9 cellular contexts compared by ENCODE assay signal in the genomic region with DNA sequence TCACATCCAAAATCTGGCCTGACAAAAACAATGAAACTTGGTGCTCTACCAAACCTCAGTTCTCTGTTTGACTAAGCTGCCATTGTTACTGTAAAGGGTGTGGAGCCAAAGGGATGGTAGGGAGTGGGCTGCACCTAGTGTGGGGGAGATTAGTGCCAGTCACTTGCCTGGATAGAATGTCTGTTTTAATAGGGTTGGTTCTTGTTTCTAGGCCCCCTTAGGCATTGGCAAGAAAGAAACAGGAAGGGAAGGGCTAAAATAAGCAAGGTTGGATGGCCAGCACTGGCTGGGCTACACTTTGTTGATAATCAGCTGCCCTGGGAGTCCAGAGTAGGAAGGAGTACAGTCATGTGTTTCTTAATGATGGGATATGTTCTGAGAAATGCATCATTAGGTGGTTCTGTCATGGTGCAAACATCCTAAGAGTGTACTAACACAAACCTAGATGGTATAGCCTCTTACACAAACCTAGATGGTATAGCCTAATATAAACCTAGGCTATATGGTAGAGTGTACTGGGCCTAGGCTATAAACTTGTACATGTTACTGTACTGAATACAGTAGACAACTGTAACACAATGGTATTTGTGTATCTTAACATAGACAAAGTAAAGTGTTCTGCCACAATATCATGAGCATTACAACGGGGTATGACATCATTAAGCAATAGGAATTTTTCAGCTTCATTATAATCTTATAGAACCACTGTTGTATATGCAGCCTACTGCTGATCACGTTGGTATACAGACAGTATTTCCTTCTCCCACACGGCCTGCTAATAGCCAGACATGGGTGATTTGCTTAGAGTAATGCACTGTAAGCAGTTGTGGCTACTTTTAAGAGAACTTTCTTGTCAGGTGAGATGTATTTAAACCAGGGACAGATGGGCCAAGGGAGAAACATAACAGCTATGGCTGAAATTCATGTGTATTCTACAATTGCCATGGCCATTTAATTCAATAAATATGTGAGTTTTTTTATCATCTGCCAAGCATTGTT. TPM values are rescaled to one million over a fixed set of nuclear protein-coding genes. Genes with fewer than 3 reads are reported as not detected.
A peak's percentile ranks its signal among the peaks of the same experiment; 100 is the strongest.
DNase-seq lines count a peak whose midpoint lies in the region; ATAC-seq, FAIRE-seq and TF ChIP-seq lines count a peak whose summit lies in the region.
"Had no signal": no experiment of that assay in that cellular context is flagged by ENCODE, and none has a peak within 500 bp of the region (broad histone marks: within the 10 kb centered on the region; RNA-seq: fewer than 3 reads in every experiment).

No MANE protein-coding gene starts in this region.

- FAIRE-seq in GM12891 (lab: Jason Lieb, UNC) (peak; percentile 88), islet of Langerhans (lab: Jason Lieb, UNC) (peak; percentile 43)

- ATAC-seq in GM21529 (IDR thresholded peaks at IDR 0.05; ENCODE audit: unreplicated experiment): peak; percentile 79
- peak; percentile 37 for ATAC-seq in T-helper 17 cell

- peaks cover 34% of the 10 kb centered on the region for H3K4me1 Mint-ChIP-seq in T-helper 17 cell

- peak overlapping the region; percentile 57 for H3K4me3 Mint-ChIP-seq in T-helper 17 cell

- TF ChIP-seq CTCF in prostate gland (IDR thresholded peaks at IDR 0.05): no peak

- TF ChIP-seq POLR2A in GM12891 (IDR thresholded peaks at IDR 0.05; ENCODE audit: low read depth, low read length): no peak; the same call in 1 of the 2 replicates
- no peak for TF ChIP-seq POLR2A in prostate gland (IDR thresholded peaks at IDR 0.05)

- WGBS in prostate gland: 78% methylated on average over 3 of the region's 3 CpGs

- H3K36me3 ChIP-seq in prostate gland: no peaks in the 10 kb centered on the region

- H3K9me3 ChIP-seq in T-helper 17 cell (ENCODE audit: control insufficient read depth, low read length, poor library complexity, severe bottlenecking): no peaks in the 10 kb centered on the region
- H3K9me3 ChIP-seq in prostate gland: no peaks in the 10 kb centered on the region

- peak overlapping the region; percentile 88 for H3K27ac Mint-ChIP-seq in T-helper 17 cell

- H3K4me3 ChIP-seq in prostate gland: no peak overlapping the region

- H3K4me1 ChIP-seq in prostate gland (replicated peaks): no peaks in the 10 kb centered on the region

- no peaks in the 10 kb centered on the region for H3K27me3 Mint-ChIP-seq in T-helper 17 cell

- no peaks in the 10 kb centered on the region for H3K27me3 ChIP-seq in prostate gland (replicated peaks; ENCODE audit: insufficient read depth)

- H3K27ac ChIP-seq in prostate gland: no peak overlapping the region

- DNase-seq in GM12891 (ENCODE audit: insufficient read length, low spot score) (no peak), T-helper 17 cell (no peak), NCI-H510A treated with DMSO at 0.1 percent for 48 hours (lab: John Stamatoyannopoulos, UW) (no peak), DMS53 (lab: John Stamatoyannopoulos, UW) (no peak), NCI-H187 treated with DMSO at 0.1 percent for 48 hours (lab: John Stamatoyannopoulos, UW) (no peak), prostate gland (ENCODE audit: low spot score) (no peak)
- DNase-seq: stimulated activated CD4-positive, alpha-beta T cell treated with anti-CD3 and anti-CD28 coated beads, Interleukin-4, amount 100 ng/mL, for 4 hours had no signal

- intact Hi-C loops in prostate gland (cut with DNase I): no loop called here

- peaks cover 4% of the 10 kb centered on the region for H3K36me3 Mint-ChIP-seq in T-helper 17 cell (ENCODE audit: low read depth)

TF ChIP-seq in GM12891, 5 proteins besides CTCF, POLR2A, EP300 and RAD21:
- peak; percentile 52; the same call in 1 of the 2 replicates for TF ChIP-seq POU2F2 (IDR thresholded peaks at IDR 0.05; ENCODE audit: low read depth, low read length)
- no peak for TF ChIP-seq POLR2AphosphoS5 (IDR thresholded peaks at IDR 0.05; ENCODE audit: low read depth, low read length)

RNA-seq across cellular contexts. Expression of a gene that starts 15.4 kb away (rescaled TPM):
- polyA plus RNA-seq in GM12891 (2012; ENCODE audit: low read depth, missing spikeins): 19.9 TPM
- total RNA-seq in T-helper 17 cell (10 to 100 TPM; 30.8 to 36.4 TPM), prostate gland (10 to 100 TPM; 18.8 to 20.9 TPM)

RNA-seq across cellular contexts. Expression of a gene that starts 15.8 kb away (rescaled TPM):
- polyA plus RNA-seq in GM12891 (2012; ENCODE audit: low read depth, missing spikeins): 24.4 TPM
- total RNA-seq in T-helper 17 cell: 10 to 100 TPM; 68.0 to 71.1 TPM
- 10 to 100 TPM; 31.3 to 56.1 TPM for total RNA-seq in prostate gland

RNA-seq across cellular contexts. Expression of a gene that starts 31.9 kb away (rescaled TPM):
- 287 TPM for polyA plus RNA-seq in GM12891 (2012; ENCODE audit: low read depth, missing spikeins)
- total RNA-seq in T-helper 17 cell (100 to 1,000 TPM; 307 TPM), prostate gland (100 to 1,000 TPM; 104 to 120 TPM)
